Comparison of ENCODE assay signal across 8 cellular contexts in the genomic region with DNA sequence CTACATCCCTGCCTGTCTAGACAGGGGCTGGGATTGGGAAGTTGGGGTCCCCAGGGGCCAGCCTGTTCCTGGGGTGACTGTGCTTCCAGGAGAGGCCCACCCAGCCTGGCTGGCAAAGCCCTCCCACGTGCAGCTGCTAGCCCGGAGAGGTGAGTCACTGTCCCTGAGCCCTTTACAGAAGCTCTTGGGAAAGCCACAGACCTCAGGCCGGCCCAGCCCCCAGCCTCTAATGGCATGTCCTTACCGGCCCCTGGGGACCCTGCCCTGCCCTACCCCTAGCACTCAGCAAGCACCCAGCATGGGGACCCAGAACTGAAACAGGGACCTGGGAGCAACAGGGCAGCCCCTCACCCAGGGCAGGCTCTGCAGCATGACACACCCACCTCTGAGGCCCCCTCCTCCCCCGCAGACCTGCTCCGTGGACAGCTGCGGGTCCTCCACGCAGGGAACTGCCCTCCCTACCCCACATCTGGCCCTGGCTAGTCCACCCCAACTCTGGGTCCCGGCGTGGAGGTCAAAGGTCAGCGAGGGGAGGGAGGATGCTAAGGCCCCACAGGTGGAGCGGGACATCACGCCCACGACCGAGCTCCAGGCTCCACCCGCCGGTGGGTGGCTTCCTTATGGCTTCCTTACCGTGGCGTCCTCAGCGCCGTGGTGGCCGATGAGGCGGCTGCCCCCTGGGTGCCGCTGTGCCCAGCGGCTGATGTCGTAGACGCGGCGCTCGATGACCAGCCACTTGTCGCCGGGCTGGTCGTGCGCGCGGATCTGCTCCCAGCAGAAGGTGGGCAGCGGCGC. TPM values are rescaled to one million over a fixed set of nuclear protein-coding genes. Genes with fewer than 3 reads are reported as not detected.
A peak's percentile ranks its signal among the peaks of the same experiment; 100 is the strongest.
DNase-seq lines count a peak whose midpoint lies in the region; ATAC-seq and TF ChIP-seq lines count a peak whose summit lies in the region.

No MANE protein-coding gene starts in this region.

- H3K27me3 ChIP-seq in mammary epithelial cell (ENCODE audit: insufficient read depth, low read length) = no peaks in the 10 kb centered on the region
- no peaks in the 10 kb centered on the region for H3K27me3 ChIP-seq in smooth muscle cell (ENCODE audit: low read depth)

- H3K4me3 ChIP-seq in AG10803 (ENCODE audit: low read length) (peak overlapping the region; percentile 98), mammary epithelial cell (replicated peaks in 1 of 3; ENCODE audit: insufficient read depth in 1 of 3, low read depth in 2 of 3, low read length in 3 of 3) (peak overlapping the region; percentile 63 to 100 (median 75)), smooth muscle cell (peak overlapping the region; percentile 59)

- WGBS in mammary epithelial cell (ENCODE audit: low coverage, missing lambda C conversion rate) = 0% methylated on average over 7 of the region's 38 CpGs
- 2% methylated on average over 35 of the region's 38 CpGs for whole genome bisulfite sequencing in smooth muscle cell (ENCODE audit: low lambda C conversion rate)

- in situ Hi-C loops in mammary epithelial cell (cut with MboI; ENCODE audit: low sequenced_read_pairs in 2 of 2) = no loop called here

- H4K20me1 ChIP-seq in mammary epithelial cell (ENCODE audit: insufficient read depth, low read length) (no peaks in the 10 kb centered on the region), smooth muscle cell (ENCODE audit: low read depth) (peaks cover 5% of the 10 kb centered on the region)

- ATAC-seq in GM18909 (IDR thresholded peaks at IDR 0.05; ENCODE audit: poor library complexity, unreplicated experiment) (peak; percentile 27), HG03571 (IDR thresholded peaks at IDR 0.05; ENCODE audit: unreplicated experiment) (peak; percentile 6)

- DNase-seq in AG10803 (ENCODE audit: low read depth) = peak; percentile 81
- peak; percentile 87 for DNase-seq in SW480 (ENCODE audit: low spot score)
- DNase-seq in mammary epithelial cell = peak; percentile 64
- DNase-seq in islet precursor cell = peak; percentile 94
- peak; percentile 32 for DNase-seq in smooth muscle cell (lab: John Stamatoyannopoulos, UW; ENCODE audit: unreplicated experiment)
- DNase-seq in KG1 (lab: John Stamatoyannopoulos, UW) = no peak

- H3K27ac ChIP-seq in mammary epithelial cell (ENCODE audit: insufficient read depth, low read depth, low read length) (no peak overlapping the region), smooth muscle cell (ENCODE audit: low read depth) (no peak overlapping the region)

- H3F3A ChIP-seq in smooth muscle cell (ENCODE audit: low read depth) = no peaks in the 10 kb centered on the region

- dilution Hi-C loops in mammary epithelial cell (cut with HindIII; ENCODE audit: low sequenced_read_pairs) = no loop called here

- H3K79me2 ChIP-seq in mammary epithelial cell (ENCODE audit: insufficient read depth, low read length) = peaks cover 37% of the 10 kb centered on the region
- H3K79me2 ChIP-seq in smooth muscle cell (ENCODE audit: low read depth) = no peaks in the 10 kb centered on the region

- TSS peak; percentile 30 for BruUV-seq in mammary epithelial cell (replicated peaks; lab: Mats Ljungman, UMichigan)

- no peak for TF ChIP-seq CTCF in AG10803 (conservative IDR thresholded peaks at IDR 0.05; ENCODE audit: low read length)
- no peak for TF ChIP-seq CTCF in mammary epithelial cell (conservative IDR thresholded peaks at IDR 0.05 in 1 of 2, IDR thresholded peaks at IDR 0.05 in 1 of 2; ENCODE audit: extremely low read depth in 1 of 2, insufficient read depth in 1 of 2, low read depth in 1 of 2, low read length in 2 of 2)
- TF ChIP-seq CTCF in smooth muscle cell (IDR thresholded peaks at IDR 0.05; ENCODE audit: borderline replicate concordance, insufficient read depth, poor library complexity, severe bottlenecking) = no peak

- CTCF ChIA-PET in mammary epithelial cell (lab: Charles Lee; ENCODE audit: low non-redundant PET) = interaction anchor here (1.0 kb wide), 1 partner anchor 90 kb away, joined by 3 read pairs; no protein-coding TSS in a partner anchor

- H3K9ac ChIP-seq in mammary epithelial cell (ENCODE audit: insufficient read depth, low read length) (peak overlapping the region; percentile 7), smooth muscle cell (ENCODE audit: low read depth) (peak overlapping the region; percentile 36)

- intact Hi-C loops in mammary epithelial cell (cut with micrococcal nuclease) = loop anchor here (5.0 kb wide), 1 partner anchor 73 kb away; the partner anchor contains the start of gene FADS1

- H3K36me3 ChIP-seq in mammary epithelial cell (ENCODE audit: insufficient read depth, low read length) (no peaks in the 10 kb centered on the region), smooth muscle cell (ENCODE audit: low read depth) (no peaks in the 10 kb centered on the region)

- H2AFZ ChIP-seq in mammary epithelial cell (ENCODE audit: low read depth, low read length) (peak overlapping the region; percentile 89), smooth muscle cell (ENCODE audit: low read depth) (no peak overlapping the region)

- H3K4me2 ChIP-seq in mammary epithelial cell (ENCODE audit: insufficient read depth, low read depth, low read length) (peak overlapping the region; percentile 95), smooth muscle cell (peak overlapping the region; percentile 98)

- H3K9me3 ChIP-seq in mammary epithelial cell (replicated peaks; ENCODE audit: insufficient read depth, low read length) = peaks cover 6% of the 10 kb centered on the region
- no peaks in the 10 kb centered on the region for H3K9me3 ChIP-seq in smooth muscle cell (replicated peaks; ENCODE audit: low read depth)

- H3K4me1 ChIP-seq in mammary epithelial cell (ENCODE audit: insufficient read depth, low read length) = peaks cover 30% of the 10 kb centered on the region
- peaks cover 3% of the 10 kb centered on the region for H3K4me1 ChIP-seq in smooth muscle cell (ENCODE audit: low read depth)

RNA-seq across cellular contexts. Expression of gene FADS3, which starts 0.6 kb away (rescaled TPM):
- total RNA-seq in mammary epithelial cell (100 to 1,000 TPM; 149 to 429 TPM), smooth muscle cell (6.7 and 8.9 TPM in 2 replicates)
- polyA plus RNA-seq in mammary epithelial cell (128 TPM), smooth muscle cell (13.8 and 28.9 TPM in 2 replicates)
- polyA minus RNA-seq in mammary epithelial cell = 183 TPM

RNA-seq across cellular contexts. Expression of gene RAB3IL1, which starts 26.6 kb away (rescaled TPM):
- total RNA-seq in mammary epithelial cell (1 to 10 TPM; 1.4 to 2.3 TPM), smooth muscle cell (4.8 and 4.9 TPM in 2 replicates)
- polyA plus RNA-seq in mammary epithelial cell (1.00 TPM), smooth muscle cell (9.8 and 11.6 TPM in 2 replicates)
- polyA minus RNA-seq in mammary epithelial cell = 0.57 TPM

RNA-seq across cellular contexts. Expression of gene BEST1, which starts 59.4 kb away (rescaled TPM):
- under 1 TPM; 0.24 to 0.67 TPM for total RNA-seq in mammary epithelial cell
- polyA plus RNA-seq in mammary epithelial cell = 0.14 TPM
- polyA minus RNA-seq in mammary epithelial cell = 0.26 TPM
- total RNA-seq in smooth muscle cell = 2.4 and 2.6 TPM in 2 replicates
- polyA plus RNA-seq in smooth muscle cell = 1.6 and 2.8 TPM in 2 replicates

Comparison
In these comparisons a context has a peak if more than half of its experiments do, and no peak if none do; other contexts are left out.
1. RNA of gene FADS3, which starts 0.6 kb away (total RNA-seq): 149 to 429 TPM in mammary epithelial cell; 6.7 to 8.9 TPM in smooth muscle cell; every median in the first group is over 10 times any median in the second.
2. Peak in every context shown above with its lines, with median percentiles within 50 percentile points of each other: H3K4me3 ChIP-seq.